Comparison of ENCODE assay signal across 1 cellular context in genomic region chr11:46719048-46719542, GRCh38.
TF ChIP-seq lines count a peak whose summit lies in the region.

Gene F2, plus strand, starts transcription at chr11:46719213. Its CDS starts 23 bp downstream, at chr11:46719236.

TF ChIP-seq in A549, 52 proteins besides CTCF, POLR2A, EP300 and RAD21 (continued from another document):
- TF ChIP-seq PBX3 (IDR thresholded peaks at IDR 0.05), result no peak
- TF ChIP-seq HOXA7 (CRISPR knock-in tag; IDR thresholded peaks at IDR 0.05), result no peak
- TF ChIP-seq EHMT2 (IDR thresholded peaks at IDR 0.05; ENCODE audit: low read depth), result no peak
- no peak for TF ChIP-seq NR3C1 (IDR thresholded peaks at IDR 0.05)
- TF ChIP-seq JUN (IDR thresholded peaks at IDR 0.05), result no peak
